In genomic region chr7:86328801-86329433, GRCh38 we compare ENCODE assay signal across 1 cellular context.
A peak's percentile ranks its signal among the peaks of the same experiment; 100 is the strongest.
TF ChIP-seq lines count a peak whose summit lies in the region.

No MANE protein-coding gene starts in this region.

TF ChIP-seq in H1, 55 proteins besides CTCF, POLR2A, EP300 and RAD21:
- TF ChIP-seq HDAC2 (IDR thresholded peaks at IDR 0.05; ENCODE audit: borderline replicate concordance in 1 of 2, low read depth in 2 of 2, low read length in 2 of 2) (0 out of 4 replicates have a peak, but pooled peaks of 1 of the 2 experiments have one; percentile 8), POU5F1 (IDR thresholded peaks at IDR 0.05; ENCODE audit: low read depth, low read length) (peak; percentile 69; the same call in 1 of the 2 replicates), CHD7 (IDR thresholded peaks at IDR 0.05; ENCODE audit: insufficient replicate concordance, low read length) (peak; percentile 58), JUN (IDR thresholded peaks at IDR 0.05; ENCODE audit: low read depth, low read length) (no peak), TEAD4 (IDR thresholded peaks at IDR 0.05; ENCODE audit: low read depth, low read length) (0 out of 2 replicates have a peak, but pooled peaks have one; percentile 4), GTF2F1 (IDR thresholded peaks at IDR 0.05; ENCODE audit: borderline replicate concordance, low read depth, low read length) (no peak)
TF ChIP-seq in H1: peak in this region for 4.
